2 cellular contexts compared by ENCODE assay signal in genomic region chr11:134322553-134322952, GRCh38.
TF ChIP-seq lines count a peak whose summit lies in the region.

No MANE protein-coding gene starts in this region.

TF ChIP-seq in HEK293, 187 proteins besides CTCF, POLR2A, EP300 and RAD21 (continued from another document):
- TF ChIP-seq ZBTB6 (tag by site-specific recombination; IDR thresholded peaks at IDR 0.05), result no peak
- TF ChIP-seq HOXC10 (CRISPR knock-in tag; IDR thresholded peaks at IDR 0.05), result no peak
- no peak for TF ChIP-seq ZNF707 (tag by site-specific recombination; IDR thresholded peaks at IDR 0.05)
- TF ChIP-seq ZFP37 (tag by site-specific recombination; IDR thresholded peaks at IDR 0.05), result no peak

TF ChIP-seq in K562, 482 proteins besides CTCF, POLR2A, EP300 and RAD21 (continued from another document):
- TF ChIP-seq ZNF398 (CRISPR knock-in tag; IDR thresholded peaks at IDR 0.05), result no peak
- TF ChIP-seq PURB (CRISPR knock-in tag; IDR thresholded peaks at IDR 0.05; ENCODE audit: low read depth), result no peak
